15 cellular contexts compared by ENCODE assay signal in genomic region chr5:180331647-180331950, GRCh38. TPM values are rescaled to one million over a fixed set of nuclear protein-coding genes. Genes with fewer than 3 reads are reported as not detected.
DNase-seq lines count a peak whose midpoint lies in the region; TF ChIP-seq lines count a peak whose summit lies in the region.
"Had no signal": no experiment of that assay in that cellular context is flagged by ENCODE, and none has a peak within 500 bp of the region (broad histone marks: within the 10 kb centered on the region; RNA-seq: fewer than 3 reads in every experiment).

No MANE protein-coding gene starts in this region.

- H3K23ac ChIP-seq in trophoblast cell (ENCODE audit: low read length): no peak overlapping the region

- no peak overlapping the region for H2AK5ac ChIP-seq in trophoblast cell (ENCODE audit: low read length)

- H4K20me1 ChIP-seq in GM23248 (ENCODE audit: insufficient read depth) (no peaks in the 10 kb centered on the region), MM.1S (ENCODE audit: insufficient read depth, low read length) (no peaks in the 10 kb centered on the region)
- H4K20me1 ChIP-seq: BLaER1 had no signal

- H4K12ac ChIP-seq in trophoblast cell (ENCODE audit: low read depth, low read length): no peak overlapping the region

- H3K27ac ChIP-seq in GM23248 (peak overlapping the region; percentile 95), trophoblast cell (ENCODE audit: low read depth, low read length) (peak overlapping the region; percentile 75), MM.1S (ENCODE audit: low read length) (no peak overlapping the region)
- H3K27ac ChIP-seq: BLaER1, KMS-11 had no signal

- peak overlapping the region; percentile 79 for H3K9ac ChIP-seq in GM23248
- H3K9ac ChIP-seq in adipocyte (ENCODE audit: low read length): peak overlapping the region; percentile 39
- H3K9ac ChIP-seq in trophoblast cell (ENCODE audit: low read length): no peak overlapping the region
- H3K9ac ChIP-seq in MM.1S (ENCODE audit: low read length): no peak overlapping the region
- H3K9ac ChIP-seq: BLaER1, KMS-11 had no signal

- H3K36me3 Mint-ChIP-seq in activated naive CD4-positive, alpha-beta T cell treated with anti-CD3 and anti-CD28 coated beads, Interleukin-2, amount 10 ng/mL, durations not matched to agents 7 days and 5 days: no peaks in the 10 kb centered on the region
- H3K36me3 Mint-ChIP-seq: stimulated activated naive B cell treated with anti-CD40 and anti-IgM and Interleukin-4, amounts not matched to agents 10 μg/mL and 1 μg/mL and 100 μg/mL, for 72 hours had no signal

- peak overlapping the region; percentile 50 for H3K4me2 ChIP-seq in GM23248 (ENCODE audit: unreplicated experiment)
- peak overlapping the region; percentile 51 for H3K4me2 ChIP-seq in trophoblast cell (ENCODE audit: low read length)
- H3K4me2 ChIP-seq in MM.1S (ENCODE audit: low read depth, low read length): no peak overlapping the region
- H3K4me2 ChIP-seq: BLaER1, KMS-11 had no signal

- CTCF ChIA-PET in activated naive CD4-positive, alpha-beta T cell treated with anti-CD3 and anti-CD28 coated beads, Interleukin-2, amount 10 ng/mL, durations not matched to agents 7 days and 5 days (lab: Charles Lee): no interaction called here

- H3K9me2 ChIP-seq in GM23248 (ENCODE audit: insufficient read depth) (no peaks in the 10 kb centered on the region), MM.1S (replicated peaks; ENCODE audit: insufficient read depth, low read length) (no peaks in the 10 kb centered on the region)

- no peak overlapping the region for H3K4me3 Mint-ChIP-seq in activated naive CD4-positive, alpha-beta T cell treated with anti-CD3 and anti-CD28 coated beads, Interleukin-2, amount 10 ng/mL, durations not matched to agents 7 days and 5 days
- H3K4me3 Mint-ChIP-seq: activated CD4-positive, alpha-beta T cell treated with anti-CD3 and anti-CD28 coated beads, Interleukin-2, amount 10 ng/mL, durations not matched to agents 7 days and 5 days; central memory CD8-positive, alpha-beta T cell; stimulated activated naive B cell treated with anti-CD40 and anti-IgM and Interleukin-4, amounts not matched to agents 10 μg/mL and 1 μg/mL and 100 μg/mL, for 72 hours had no signal

- peaks cover 46% of the 10 kb centered on the region for H3K4me1 ChIP-seq in GM23248 (ENCODE audit: insufficient read depth)
- peaks cover 59% of the 10 kb centered on the region for H3K4me1 ChIP-seq in adipocyte (ENCODE audit: control insufficient read depth, insufficient read depth, low read length)
- peaks cover 9% of the 10 kb centered on the region in 2 experiments for H3K4me1 ChIP-seq in trophoblast cell (ENCODE audit: control insufficient read depth in 1 of 2, insufficient read depth in 2 of 2, low read length in 2 of 2)
- H3K4me1 ChIP-seq in MM.1S (ENCODE audit: low read length): no peaks in the 10 kb centered on the region

- TF ChIP-seq CTCF in MM.1S (IDR thresholded peaks at IDR 0.05; ENCODE audit: low read length): no peak

- peak overlapping the region; percentile 68 for H2BK120ac ChIP-seq in trophoblast cell (ENCODE audit: insufficient read depth, low read length, poor library complexity)

- no peak overlapping the region for H3K27ac Mint-ChIP-seq in activated naive CD4-positive, alpha-beta T cell treated with anti-CD3 and anti-CD28 coated beads, Interleukin-2, amount 10 ng/mL, durations not matched to agents 7 days and 5 days
- H3K27ac Mint-ChIP-seq: activated CD4-positive, alpha-beta T cell treated with anti-CD3 and anti-CD28 coated beads, Interleukin-2, amount 10 ng/mL, durations not matched to agents 7 days and 5 days; activated T-helper 2 cell treated with anti-CD3 and anti-CD28 coated beads, Interferon-gamma antibody, Interleukin-2, Interleukin-4, amounts not matched to agents 10 μg/mL and 5 μg/mL and 100 μg/mL, durations not matched to agents 14 hours and 24 hours and 36 hours; stimulated activated naive B cell treated with anti-CD40 and anti-IgM and Interleukin-4, amounts not matched to agents 10 μg/mL and 1 μg/mL and 100 μg/mL, for 72 hours had no signal

- H3K18ac ChIP-seq in trophoblast cell (ENCODE audit: low read length): no peak overlapping the region

- H3K4ac ChIP-seq in trophoblast cell (ENCODE audit: low read depth, low read length): no peak overlapping the region

- peak overlapping the region; percentile 2 for H4K8ac ChIP-seq in trophoblast cell (ENCODE audit: low read depth, low read length)

- H3K9me3 ChIP-seq in GM23248 (ENCODE audit: low read depth) (no peaks in the 10 kb centered on the region), adipocyte (ENCODE audit: control insufficient read depth, low read length) (no peaks in the 10 kb centered on the region), trophoblast cell (ENCODE audit: insufficient read depth, low read depth, low read length) (no peaks in the 10 kb centered on the region), MM.1S (replicated peaks; ENCODE audit: insufficient read depth, low read length) (no peaks in the 10 kb centered on the region)
- H3K9me3 ChIP-seq: BLaER1 had no signal

- peak overlapping the region; percentile 74 for H2BK5ac ChIP-seq in trophoblast cell (ENCODE audit: low read depth, low read length, poor library complexity)

- H3K36me3 ChIP-seq in GM23248 (ENCODE audit: low read depth) (peaks cover 29% of the 10 kb centered on the region; the same call in 1 of the 2 replicates), adipocyte (ENCODE audit: control insufficient read depth, insufficient read depth, low read length, severe bottlenecking) (peaks cover 46% of the 10 kb centered on the region), trophoblast cell (ENCODE audit: control insufficient read depth in 1 of 2, insufficient read depth in 2 of 2, low read length in 2 of 2) (no peaks in the 10 kb centered on the region), MM.1S (replicated peaks; ENCODE audit: insufficient read depth, low read length) (no peaks in the 10 kb centered on the region)
- H3K36me3 ChIP-seq: BLaER1 had no signal

- H3F3A ChIP-seq in GM23248 (ENCODE audit: insufficient read depth) (peaks cover 56% of the 10 kb centered on the region), MM.1S (ENCODE audit: insufficient read depth, low read length) (no peaks in the 10 kb centered on the region)

- H4K91ac ChIP-seq in trophoblast cell (ENCODE audit: low read depth, low read length): peak overlapping the region; percentile 45

- peak overlapping the region; percentile 54 for H3K14ac ChIP-seq in trophoblast cell (ENCODE audit: low read length)

- peak overlapping the region; percentile 46 for H2BK12ac ChIP-seq in trophoblast cell (ENCODE audit: low read length)

- H3K4me3 ChIP-seq in GM23248 (peak overlapping the region; percentile 37), adipocyte (ENCODE audit: low read length) (peak overlapping the region; percentile 33), trophoblast cell (ENCODE audit: low read depth, low read length) (no peak overlapping the region), MM.1S (ENCODE audit: low read length) (no peak overlapping the region)
- H3K4me3 ChIP-seq: BLaER1 had no signal

- WGBS in GM23248 (ENCODE audit: low coverage in 1 of 2, low lambda C conversion rate in 2 of 2, missing lambda C conversion rate in 2 of 2), 2 experiments: 17 to 20% methylated on average over 7 of the region's 7 CpGs
- WGBS in trophoblast cell (ENCODE audit: extremely low coverage, insufficient coverage, insufficient read length): no CpG with 5 or more reads among the region's 7 CpGs

- in situ Hi-C loops in GM23248 (cut with MboI): no loop called here

- DNase-seq in GM23248 (peak; percentile 71), adipocyte (ENCODE audit: low read depth) (peak; percentile 25), iPS DF 19.7 (ENCODE audit: low read depth, low spot score) (peak; percentile 61), trophoblast cell (peak; percentile 43 to 55), MM.1S (no peak), midbrain (lab: John Stamatoyannopoulos, UW) (no peak)
- DNase-seq in activated naive CD4-positive, alpha-beta T cell treated with anti-CD3 and anti-CD28 coated beads, Interleukin-2, amount 10 ng/mL, durations not matched to agents 7 days and 5 days: no peak
- no peak for DNase-seq in activated CD4-positive, alpha-beta T cell treated with anti-CD3 and anti-CD28 coated beads, Interleukin-2, amount 50 U/mL, for 4 hours
- DNase-seq: activated CD4-positive, alpha-beta T cell treated with anti-CD3 and anti-CD28 coated beads, Interleukin-2, amount 10 ng/mL, durations not matched to agents 7 days and 5 days; NCI-H187 treated with DMSO at 0.1 percent for 48 hours; stimulated activated naive B cell treated with anti-CD40 and anti-IgM and Interleukin-4, amounts not matched to agents 10 μg/mL and 1 μg/mL and 100 μg/mL, for 72 hours had no signal

- H3K9me3 Mint-ChIP-seq in activated naive CD4-positive, alpha-beta T cell treated with anti-CD3 and anti-CD28 coated beads, Interleukin-2, amount 10 ng/mL, durations not matched to agents 7 days and 5 days: no peaks in the 10 kb centered on the region
- H3K9me3 Mint-ChIP-seq: activated CD4-positive, alpha-beta T cell treated with anti-CD3 and anti-CD28 coated beads, Interleukin-2, amount 10 ng/mL, durations not matched to agents 7 days and 5 days; activated T-helper 2 cell treated with anti-CD3 and anti-CD28 coated beads, Interferon-gamma antibody, Interleukin-2, Interleukin-4, amounts not matched to agents 10 μg/mL and 5 μg/mL and 100 μg/mL, durations not matched to agents 14 hours and 24 hours and 36 hours; central memory CD8-positive, alpha-beta T cell; stimulated activated naive B cell treated with anti-CD40 and anti-IgM and Interleukin-4, amounts not matched to agents 10 μg/mL and 1 μg/mL and 100 μg/mL, for 72 hours had no signal

- H3K79me2 ChIP-seq in GM23248 (ENCODE audit: insufficient read depth) (no peaks in the 10 kb centered on the region), trophoblast cell (ENCODE audit: control insufficient read depth, insufficient read depth, low read length, poor library complexity) (no peaks in the 10 kb centered on the region), MM.1S (ENCODE audit: low read length) (no peaks in the 10 kb centered on the region)

- no peaks in the 10 kb centered on the region for H3K27me3 ChIP-seq in GM23248 (replicated peaks; ENCODE audit: insufficient read depth)
- H3K27me3 ChIP-seq in adipocyte (replicated peaks; ENCODE audit: control insufficient read depth, insufficient read depth, low read length): no peaks in the 10 kb centered on the region
- no peaks in the 10 kb centered on the region for H3K27me3 ChIP-seq in trophoblast cell (ENCODE audit: insufficient read depth, low read length)
- H3K27me3 ChIP-seq in MM.1S (replicated peaks; ENCODE audit: insufficient read depth, low read length): peaks cover 45% of the 10 kb centered on the region
- H3K27me3 ChIP-seq: BLaER1 had no signal

- no peaks in the 10 kb centered on the region for H3K4me1 Mint-ChIP-seq in activated naive CD4-positive, alpha-beta T cell treated with anti-CD3 and anti-CD28 coated beads, Interleukin-2, amount 10 ng/mL, durations not matched to agents 7 days and 5 days
- H3K4me1 Mint-ChIP-seq: activated CD4-positive, alpha-beta T cell treated with anti-CD3 and anti-CD28 coated beads, Interleukin-2, amount 10 ng/mL, durations not matched to agents 7 days and 5 days; central memory CD8-positive, alpha-beta T cell; stimulated activated naive B cell treated with anti-CD40 and anti-IgM and Interleukin-4, amounts not matched to agents 10 μg/mL and 1 μg/mL and 100 μg/mL, for 72 hours had no signal

- H3K27me3 Mint-ChIP-seq in activated naive CD4-positive, alpha-beta T cell treated with anti-CD3 and anti-CD28 coated beads, Interleukin-2, amount 10 ng/mL, durations not matched to agents 7 days and 5 days: peaks cover 36% of the 10 kb centered on the region

- H3K79me1 ChIP-seq in trophoblast cell (ENCODE audit: low read length): peaks cover 3% of the 10 kb centered on the region

- H2AFZ ChIP-seq in GM23248 (no peak overlapping the region), trophoblast cell (ENCODE audit: insufficient read depth, low read length, poor library complexity) (no peak overlapping the region), MM.1S (ENCODE audit: low read length) (no peak overlapping the region)

RNA-seq across cellular contexts. Expression of gene GFPT2, which starts 21.5 kb away (rescaled TPM):
- 45.2 and 49.1 TPM in 2 replicates for total RNA-seq in GM23248 (2014; rRNA removed; shearing (Covaris generic))
- 71.0 and 75.3 TPM in 2 replicates for polyA plus RNA-seq in GM23248 (2016; fragmentation: Nextera tagmentation; extraction: Ambion mirVana)
- 7.6 and 8.2 TPM in 2 replicates for polyA plus RNA-seq in trophoblast cell (2013)
- total RNA-seq: activated T-helper 2 cell treated with anti-CD3 and anti-CD28 coated beads, Interferon-gamma antibody, Interleukin-2, Interleukin-4, amounts not matched to agents 10 μg/mL and 5 μg/mL and 100 μg/mL, durations not matched to agents 14 hours and 24 hours and 36 hours had no signal

RNA-seq across cellular contexts. Expression of gene MAPK9, which starts 39.7 kb away (rescaled TPM):
- 23.0 and 23.7 TPM in 2 replicates for total RNA-seq in GM23248 (2014; rRNA removed; shearing (Covaris generic))
- 22.5 and 24.1 TPM in 2 replicates for polyA plus RNA-seq in GM23248 (2016; fragmentation: Nextera tagmentation; extraction: Ambion mirVana)
- 35.7 and 36.2 TPM in 2 replicates for polyA plus RNA-seq in trophoblast cell (2013)

Comparison
In these comparisons a context has a peak if more than half of its experiments do, and no peak if none do; other contexts are left out.
1. DNase-seq: peak in GM23248 (single experiment), adipocyte (single experiment), iPS DF 19.7 (single experiment) and trophoblast cell (2 of 2); none in activated naive CD4-positive, alpha-beta T cell treated with anti-CD3 and anti-CD28 coated beads, Interleukin-2, amount 10 ng/mL, durations not matched to agents 7 days and 5 days (single experiment), MM.1S (single experiment), midbrain (single experiment) and activated CD4-positive, alpha-beta T cell treated with anti-CD3 and anti-CD28 coated beads, Interleukin-2, amount 50 U/mL, for 4 hours (0 of 2).
2. H3K4me3 ChIP-seq: peak in GM23248 (single experiment) and adipocyte (single experiment); none in trophoblast cell (single experiment) and MM.1S (single experiment).
3. H3K9ac ChIP-seq: peak in GM23248 (single experiment) and adipocyte (single experiment); none in trophoblast cell (single experiment) and MM.1S (single experiment).